ENCODE assay signal across 8 cellular contexts in the genomic region with DNA sequence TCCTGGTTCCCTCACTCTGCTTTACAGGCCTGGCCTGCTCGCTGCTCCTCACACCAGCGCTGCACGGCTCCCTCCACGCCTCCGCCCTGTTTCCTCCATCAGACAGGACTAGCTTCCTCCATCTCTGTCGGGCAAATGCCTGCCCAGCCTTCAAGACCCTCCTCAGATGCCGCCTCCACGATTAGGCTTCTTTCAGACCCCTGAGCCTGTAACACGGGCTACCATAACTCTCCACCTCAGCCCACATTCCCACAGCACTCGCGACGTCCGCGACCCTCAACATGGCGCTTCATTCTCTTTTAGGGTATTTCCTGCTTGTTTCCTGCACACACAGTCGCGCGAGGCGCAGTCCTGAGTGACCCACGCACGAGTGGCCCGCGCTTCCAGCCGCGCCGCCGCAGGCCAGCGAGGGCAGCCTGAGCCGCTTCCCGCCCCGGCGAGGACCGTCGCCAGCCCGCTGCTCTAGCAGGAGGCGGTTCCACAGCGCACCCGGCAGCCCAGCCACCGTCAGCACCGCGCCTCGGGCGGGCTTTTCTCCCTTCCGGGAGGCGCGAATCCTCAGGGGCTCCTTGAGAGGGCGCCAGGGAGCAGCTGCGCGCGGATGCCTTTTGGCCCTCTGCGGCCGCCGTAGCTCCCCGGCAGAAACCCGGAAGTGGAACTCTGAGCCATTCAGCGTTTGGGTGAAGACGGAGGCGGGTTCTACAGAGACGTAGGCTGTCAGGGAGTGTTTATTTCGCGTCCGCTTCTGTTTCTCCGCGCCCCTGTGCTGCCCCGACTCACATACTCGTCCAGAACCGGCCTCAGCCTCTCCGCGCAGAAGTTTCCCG. TPM values are rescaled to one million over a fixed set of nuclear protein-coding genes. Genes with fewer than 3 reads are reported as not detected.
DNase-seq lines count a peak whose midpoint lies in the region; ATAC-seq and TF ChIP-seq lines count a peak whose summit lies in the region.

A gene (plus strand): TSS at position 695 of the 827 bp plus-strand sequence. CDS start 138 bp downstream, outside the sequence.

- H3K4me3 ChIP-seq in BE2C (ENCODE audit: low read depth, low read length) (peak within 1 kb of the TSS; percentile 84), HL-60 (replicated peaks; ENCODE audit: insufficient read depth, low read length) (peak within 1 kb of the TSS; percentile 72), endodermal cell (ENCODE audit: low read length) (peak within 1 kb of the TSS; percentile 93), mononuclear cell (ENCODE audit: low read length) (peak within 1 kb of the TSS; percentile 85)

- H3K9me3 Mint-ChIP-seq in activated CD4-positive, alpha-beta memory T cell treated with anti-CD3 and anti-CD28 coated beads for 36 hours, result peaks cover 18% of the 10 kb centered on the region
- H3K9me3 Mint-ChIP-seq in endodermal cell, result peaks cover 16% of the 10 kb centered on the region

- no peaks in the 10 kb centered on the region for H3K36me3 ChIP-seq in BE2C
- H3K36me3 ChIP-seq in endodermal cell (ENCODE audit: control insufficient read depth, insufficient read depth, low read length), result peaks cover 7% of the 10 kb centered on the region

- H3K4me1 Mint-ChIP-seq in activated CD4-positive, alpha-beta memory T cell treated with anti-CD3 and anti-CD28 coated beads for 36 hours (ENCODE audit: low read depth), result peaks cover 48% of the 10 kb centered on the region
- H3K4me1 Mint-ChIP-seq in endodermal cell, result peaks cover 8% of the 10 kb centered on the region

- DNase-seq in BE2C, result peak; percentile 94
- peak; percentile 86 to 96 for DNase-seq in HL-60 (ENCODE audit: low read depth in 1 of 2, low spot score in 1 of 2)
- DNase-seq in activated CD4-positive, alpha-beta memory T cell treated with anti-CD3 and anti-CD28 coated beads for 36 hours, result peak; percentile 97
- peak; percentile 97 for DNase-seq in endodermal cell
- peak; percentile 91 for DNase-seq in stimulated activated CD8-positive, alpha-beta memory T cell treated with anti-CD3 and anti-CD28 coated beads, Interleukin-4, amount 100 ng/mL, for 24 hours (ENCODE audit: low read depth)
- no peak for DNase-seq in COR-L47 (lab: John Stamatoyannopoulos, UW)

- peak; percentile 100 for ATAC-seq in GM19452 (IDR thresholded peaks at IDR 0.05; ENCODE audit: unreplicated experiment)

- WGBS in endodermal cell (ENCODE audit: insufficient coverage in 1 of 2, insufficient read length in 1 of 2), 2 experiments, result 10 to 33% methylated on average over 11 to 70 of the region's 70 CpGs

- peaks cover 1% of the 10 kb centered on the region for H3K27me3 Mint-ChIP-seq in activated CD4-positive, alpha-beta memory T cell treated with anti-CD3 and anti-CD28 coated beads for 36 hours
- H3K27me3 Mint-ChIP-seq in endodermal cell (ENCODE audit: insufficient read depth), result peaks cover 19% of the 10 kb centered on the region

- H3K27me3 ChIP-seq in BE2C (no peaks in the 10 kb centered on the region), HL-60 (ENCODE audit: insufficient read depth, poor library complexity, severe bottlenecking) (no peaks in the 10 kb centered on the region), endodermal cell (ENCODE audit: control insufficient read depth, insufficient read depth, low read length, poor library complexity, severe bottlenecking) (no peaks in the 10 kb centered on the region), mononuclear cell (ENCODE audit: insufficient read depth, low read length) (no peaks in the 10 kb centered on the region)

- H3K4me1 ChIP-seq in BE2C, result no peaks in the 10 kb centered on the region
- no peaks in the 10 kb centered on the region for H3K4me1 ChIP-seq in endodermal cell (ENCODE audit: control insufficient read depth, insufficient read depth, low read length)
- peaks cover 21% of the 10 kb centered on the region for H3K4me1 ChIP-seq in mononuclear cell (ENCODE audit: insufficient read depth, low read length)

- CTCF ChIA-PET in activated CD4-positive, alpha-beta memory T cell treated with anti-CD3 and anti-CD28 coated beads for 36 hours (lab: Charles Lee), result interaction anchor here (0.7 kb wide), 1 partner anchor 11 kb away, joined by 3 read pairs; no protein-coding TSS in a partner anchor

- peaks cover 32% of the 10 kb centered on the region for H3K36me3 Mint-ChIP-seq in activated CD4-positive, alpha-beta memory T cell treated with anti-CD3 and anti-CD28 coated beads for 36 hours
- H3K36me3 Mint-ChIP-seq in endodermal cell (ENCODE audit: low read depth), result peaks cover 24% of the 10 kb centered on the region

- H3K9ac ChIP-seq in endodermal cell (ENCODE audit: extremely low read depth, low read length, poor library complexity, severe bottlenecking), result peak within 1 kb of the TSS; percentile 79

- peak within 1 kb of the TSS; percentile 90 for H3K4me3 Mint-ChIP-seq in activated CD4-positive, alpha-beta memory T cell treated with anti-CD3 and anti-CD28 coated beads for 36 hours
- H3K4me3 Mint-ChIP-seq in endodermal cell, result peak within 1 kb of the TSS; percentile 91

- peak; percentile 84 for TF ChIP-seq CTCF in BE2C (IDR thresholded peaks at IDR 0.05; ENCODE audit: low read depth, low read length)
- peak; percentile 89 for TF ChIP-seq CTCF in HL-60 (IDR thresholded peaks at IDR 0.05; ENCODE audit: insufficient read depth, low read length)
- TF ChIP-seq CTCF in endodermal cell (conservative IDR thresholded peaks at IDR 0.05), result peak; percentile 97

- H3K27ac Mint-ChIP-seq in activated CD4-positive, alpha-beta memory T cell treated with anti-CD3 and anti-CD28 coated beads for 36 hours, result peak within 1 kb of the TSS; percentile 91
- H3K27ac Mint-ChIP-seq in endodermal cell, result peak within 1 kb of the TSS; percentile 96

- H3K9me3 ChIP-seq in BE2C (no peaks in the 10 kb centered on the region), endodermal cell (ENCODE audit: control insufficient read depth, low read length) (no peaks in the 10 kb centered on the region), mononuclear cell (ENCODE audit: low read depth, low read length) (no peaks in the 10 kb centered on the region)

- H3K27ac ChIP-seq in HL-60 (replicated peaks), result peak within 1 kb of the TSS; percentile 90
- H3K27ac ChIP-seq in endodermal cell (ENCODE audit: low read depth, low read length), result peak within 1 kb of the TSS; percentile 85

- POLR2A ChIA-PET in activated CD4-positive, alpha-beta memory T cell treated with anti-CD3 and anti-CD28 coated beads for 36 hours (lab: Charles Lee), result no interaction called here

- intact Hi-C loops in activated CD4-positive, alpha-beta memory T cell treated with anti-CD3 and anti-CD28 coated beads for 36 hours (cut with micrococcal nuclease), result loop anchor here (5.0 kb wide), 1 partner anchor 77 kb away; no protein-coding TSS in a partner anchor

RNA-seq across cellular contexts. Expression of the gene that starts here (rescaled TPM):
- polyA plus RNA-seq in BE2C (2012; ENCODE audit: insufficient read depth, insufficient read length, low read depth), result 53.0 TPM
- total RNA-seq in activated CD4-positive, alpha-beta memory T cell treated with anti-CD3 and anti-CD28 coated beads for 36 hours, result 10 to 100 TPM; 69.4 to 69.6 TPM
- total RNA-seq in endodermal cell, result 10 to 100 TPM; 33.4 to 37.3 TPM
- polyA plus RNA-seq in endodermal cell (2013, experiment 1 of 2), result 53.3 TPM
- 55.7 TPM for polyA plus RNA-seq in endodermal cell (2013, experiment 2 of 2)
- total RNA-seq in mononuclear cell, result 45.0 TPM
